1 cellular context compared by ENCODE assay signal in the genomic region with DNA sequence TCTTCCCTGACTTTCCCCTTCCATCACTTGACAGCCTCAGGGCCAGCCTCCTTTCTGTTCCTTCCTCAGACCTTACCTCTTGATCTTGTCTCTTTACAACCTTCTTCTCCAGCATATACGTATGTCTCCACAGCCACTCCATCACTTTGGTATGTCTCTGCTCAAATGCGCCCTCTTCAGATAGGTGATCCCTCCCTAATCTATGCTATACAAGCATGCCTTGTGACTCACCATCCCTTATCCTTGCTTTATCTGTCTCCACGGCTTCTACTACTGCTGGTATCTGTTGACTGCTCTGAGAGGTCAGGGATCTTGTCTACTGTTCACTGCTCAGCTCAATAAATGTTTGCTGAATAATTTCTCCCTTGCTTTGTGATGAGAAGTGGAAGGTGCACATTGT.
TF ChIP-seq lines count a peak whose summit lies in the region.

No MANE protein-coding gene starts in this region.

TF ChIP-seq in HepG2, 621 proteins besides CTCF, POLR2A, EP300 and RAD21:
- TF ChIP-seq RBAK (CRISPR knock-in tag; IDR thresholded peaks at IDR 0.05): no peak
- no peak for TF ChIP-seq PCBP1 (IDR thresholded peaks at IDR 0.05; ENCODE audit: borderline replicate concordance, low read depth, low read length)
- TF ChIP-seq SMARCE1 (IDR thresholded peaks at IDR 0.05; ENCODE audit: borderline replicate concordance): no peak
- TF ChIP-seq, protein P1, sequence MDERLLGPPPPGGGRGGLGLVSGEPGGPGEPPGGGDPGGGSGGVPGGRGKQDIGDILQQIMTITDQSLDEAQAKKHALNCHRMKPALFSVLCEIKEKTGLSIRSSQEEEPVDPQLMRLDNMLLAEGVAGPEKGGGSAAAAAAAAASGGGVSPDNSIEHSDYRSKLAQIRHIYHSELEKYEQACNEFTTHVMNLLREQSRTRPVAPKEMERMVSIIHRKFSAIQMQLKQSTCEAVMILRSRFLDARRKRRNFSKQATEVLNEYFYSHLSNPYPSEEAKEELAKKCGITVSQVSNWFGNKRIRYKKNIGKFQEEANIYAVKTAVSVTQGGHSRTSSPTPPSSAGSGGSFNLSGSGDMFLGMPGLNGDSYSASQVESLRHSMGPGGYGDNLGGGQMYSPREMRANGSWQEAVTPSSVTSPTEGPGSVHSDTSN (CRISPR knock-in tag; IDR thresholded peaks at IDR 0.05): no peak
- TF ChIP-seq, protein P2, sequence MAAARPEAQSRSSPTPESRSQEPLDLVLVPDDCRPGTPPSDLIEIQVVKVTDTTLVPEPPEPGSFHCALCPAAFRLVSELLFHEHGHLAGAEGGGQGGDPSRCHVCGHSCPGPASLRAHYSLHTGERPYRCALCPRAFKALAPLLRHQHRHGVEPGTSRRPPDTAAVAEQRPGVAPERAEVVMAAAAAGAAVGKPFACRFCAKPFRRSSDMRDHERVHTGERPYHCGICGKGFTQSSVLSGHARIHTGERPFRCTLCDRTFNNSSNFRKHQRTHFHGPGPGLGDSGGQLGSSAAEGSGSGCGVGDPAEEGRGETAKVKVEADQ (CRISPR knock-in tag; IDR thresholded peaks at IDR 0.05; ENCODE audit: borderline replicate concordance): no peak
- TF ChIP-seq NFATC3 (CRISPR knock-in tag; IDR thresholded peaks at IDR 0.05): no peak
- TF ChIP-seq PTBP1 (IDR thresholded peaks at IDR 0.05; ENCODE audit: low read depth, low read length, poor library complexity, severe bottlenecking): no peak
- TF ChIP-seq, protein P3, sequence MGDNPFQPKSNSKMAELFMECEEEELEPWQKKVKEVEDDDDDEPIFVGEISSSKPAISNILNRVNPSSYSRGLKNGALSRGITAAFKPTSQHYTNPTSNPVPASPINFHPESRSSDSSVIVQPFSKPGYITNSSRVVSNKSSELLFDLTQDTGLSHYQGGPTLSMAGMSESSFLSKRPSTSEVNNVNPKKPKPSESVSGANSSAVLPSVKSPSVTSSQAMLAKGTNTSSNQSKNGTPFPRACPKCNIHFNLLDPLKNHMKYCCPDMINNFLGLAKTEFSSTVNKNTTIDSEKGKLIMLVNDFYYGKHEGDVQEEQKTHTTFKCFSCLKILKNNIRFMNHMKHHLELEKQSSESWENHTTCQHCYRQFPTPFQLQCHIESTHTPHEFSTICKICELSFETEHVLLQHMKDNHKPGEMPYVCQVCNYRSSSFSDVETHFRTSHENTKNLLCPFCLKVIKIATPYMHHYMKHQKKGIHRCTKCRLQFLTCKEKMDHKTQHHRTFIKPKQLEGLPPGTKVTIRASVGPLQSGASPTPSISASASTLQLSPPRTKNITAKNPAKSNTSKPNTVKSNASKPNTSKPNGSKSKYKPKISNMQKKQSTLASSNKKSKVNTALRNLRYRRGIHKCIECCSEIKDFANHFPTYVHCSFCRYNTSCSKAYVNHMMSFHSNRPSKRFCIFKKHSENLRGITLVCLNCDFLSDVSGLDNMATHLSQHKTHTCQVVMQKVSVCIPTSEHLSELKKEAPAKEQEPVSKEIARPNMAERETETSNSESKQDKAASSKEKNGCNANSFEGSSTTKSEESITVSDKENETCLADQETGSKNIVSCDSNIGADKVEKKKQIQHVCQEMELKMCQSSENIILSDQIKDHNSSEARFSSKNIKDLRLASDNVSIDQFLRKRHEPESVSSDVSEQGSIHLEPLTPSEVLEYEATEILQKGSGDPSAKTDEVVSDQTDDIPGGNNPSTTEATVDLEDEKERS (CRISPR knock-in tag; IDR thresholded peaks at IDR 0.05): no peak
- TF ChIP-seq ZNF891 (CRISPR knock-in tag; IDR thresholded peaks at IDR 0.05): no peak
- no peak for TF ChIP-seq SUZ12 (IDR thresholded peaks at IDR 0.05; ENCODE audit: low read depth, low read length)
